Comparison of ENCODE assay signal across 8 cellular contexts in the genomic region with DNA sequence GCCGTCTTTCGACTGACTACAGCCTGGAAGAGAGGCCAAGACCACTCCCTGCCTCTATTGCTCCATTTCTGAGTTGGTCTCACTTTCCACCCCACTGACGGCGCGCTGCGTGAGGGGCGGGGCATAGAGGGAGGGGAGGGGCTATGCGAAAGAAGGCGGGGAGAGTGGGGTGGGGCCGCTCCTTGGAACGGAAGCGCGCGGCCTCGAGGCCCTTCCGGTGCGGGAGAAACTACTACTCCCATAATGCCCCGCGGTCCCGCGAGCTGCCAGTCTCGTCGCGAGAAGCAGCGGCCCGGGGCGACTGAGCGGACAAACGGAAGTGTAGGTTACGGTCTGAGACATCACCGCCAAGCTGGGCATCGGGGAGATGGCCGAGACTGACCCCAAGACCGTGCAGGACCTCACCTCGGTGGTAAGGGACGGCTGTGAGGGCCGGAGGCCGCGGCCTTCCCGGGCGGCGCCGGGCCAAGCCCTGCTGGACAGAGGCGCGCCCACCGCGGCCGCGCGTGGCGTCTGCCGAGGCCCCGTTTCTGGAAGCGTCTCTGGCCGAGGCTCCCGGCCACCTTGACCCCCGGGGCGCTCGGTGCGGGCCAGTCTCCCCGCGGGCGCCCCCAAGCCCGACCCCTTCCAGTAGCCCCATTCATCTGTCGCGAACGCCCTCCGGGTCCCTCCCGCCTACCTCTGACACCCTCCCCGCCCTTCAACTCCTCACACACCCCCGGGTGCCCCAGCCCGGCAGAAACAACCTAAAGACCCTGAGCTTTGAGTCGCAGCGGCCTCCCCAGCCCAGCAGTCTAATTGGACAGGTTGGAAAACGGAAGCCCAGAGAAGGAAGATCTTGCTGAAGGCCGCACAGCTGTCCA. TPM values are rescaled to one million over a fixed set of nuclear protein-coding genes. Genes with fewer than 3 reads are reported as not detected.
DNase-seq lines count a peak whose midpoint lies in the region; ATAC-seq and TF ChIP-seq lines count a peak whose summit lies in the region.

A gene (plus strand): TSS at position 269 of the 863 bp plus-strand sequence. CDS start 99 bp downstream, at position 368.

- H3K27me3 ChIP-seq in BLaER1 treated with 17β-estradiol and CSF1 and Interleukin-3, amounts not matched to agents 10 nM and 100 nM = no peaks in the 10 kb centered on the region

- peaks cover 9% of the 10 kb centered on the region for H3K27me3 Mint-ChIP-seq in activated CD4-positive, alpha-beta T cell treated with anti-CD3 and anti-CD28 coated beads, Interleukin-2, amount 10 ng/mL, durations not matched to agents 24 days and 14 days

- peak; percentile 93 for DNase-seq in GM19240 (ENCODE audit: insufficient read length, low spot score)
- DNase-seq in NCI-H69 (lab: John Stamatoyannopoulos, UW) = peak; percentile 92
- peak; percentile 98 for DNase-seq in activated CD4-positive, alpha-beta T cell treated with anti-CD3 and anti-CD28 coated beads, Interleukin-2, amount 10 ng/mL, durations not matched to agents 24 days and 14 days
- peak; percentile 96 for DNase-seq in coronary artery (ENCODE audit: low spot score)
- DNase-seq in left kidney (ENCODE audit: low read depth, low spot score) = peak; percentile 97
- peak; percentile 94 for DNase-seq in stimulated activated CD4-positive, alpha-beta T cell treated with anti-CD3 and anti-CD28 coated beads, Interleukin-1b, Interleukin-23, amount 100 ng/mL, for 48 hours

- peak within 1 kb of the TSS; percentile 84 to 94 (median 92) for H3K27ac ChIP-seq in BLaER1 treated with 17β-estradiol and CSF1 and Interleukin-3, amounts not matched to agents 10 nM and 100 nM
- peak within 1 kb of the TSS; percentile 84 to 88 for H3K27ac ChIP-seq in coronary artery

- peak within 1 kb of the TSS; percentile 80 to 100 (median 95) for H3K4me3 ChIP-seq in BLaER1 treated with 17β-estradiol and CSF1 and Interleukin-3, amounts not matched to agents 10 nM and 100 nM
- H3K4me3 ChIP-seq in coronary artery = peak within 1 kb of the TSS; percentile 94

- H3K36me3 Mint-ChIP-seq in activated CD4-positive, alpha-beta T cell treated with anti-CD3 and anti-CD28 coated beads, Interleukin-2, amount 10 ng/mL, durations not matched to agents 24 days and 14 days (ENCODE audit: low read depth) = peaks cover 25% of the 10 kb centered on the region

- H3K9me3 ChIP-seq in BLaER1 treated with 17β-estradiol and CSF1 and Interleukin-3, amounts not matched to agents 10 nM and 100 nM (replicated peaks in 1 of 11) = peaks cover 0 to 12% (median 0%) of the 10 kb centered on the region in 11 experiments; a peak in 3 of 22 replicates

- ATAC-seq in HG03457 (IDR thresholded peaks at IDR 0.05; ENCODE audit: unreplicated experiment) = peak; percentile 79

- H3K4me1 ChIP-seq in BLaER1 treated with 17β-estradiol and CSF1 and Interleukin-3, amounts not matched to agents 10 nM and 100 nM = peaks cover 39 to 79% (median 51%) of the 10 kb centered on the region in 10 experiments

- H3K9me3 Mint-ChIP-seq in activated CD4-positive, alpha-beta T cell treated with anti-CD3 and anti-CD28 coated beads, Interleukin-2, amount 10 ng/mL, durations not matched to agents 24 days and 14 days = peaks cover 4% of the 10 kb centered on the region

- H3K36me3 ChIP-seq in BLaER1 treated with 17β-estradiol and CSF1 and Interleukin-3, amounts not matched to agents 10 nM and 100 nM = peaks cover 36 to 39% (median 36%) of the 10 kb centered on the region in 11 experiments

- peaks cover 21 to 42% (median 31%) of the 10 kb centered on the region in 11 experiments; a peak in 17 of 22 replicates for H4K20me1 ChIP-seq in BLaER1 treated with 17β-estradiol and CSF1 and Interleukin-3, amounts not matched to agents 10 nM and 100 nM

- H3K27ac Mint-ChIP-seq in activated CD4-positive, alpha-beta T cell treated with anti-CD3 and anti-CD28 coated beads, Interleukin-2, amount 10 ng/mL, durations not matched to agents 24 days and 14 days = peak within 1 kb of the TSS; percentile 94

- peak within 1 kb of the TSS; percentile 90 for H3K4me3 Mint-ChIP-seq in activated CD4-positive, alpha-beta T cell treated with anti-CD3 and anti-CD28 coated beads, Interleukin-2, amount 10 ng/mL, durations not matched to agents 24 days and 14 days

- peak within 1 kb of the TSS; percentile 83 to 99 (median 95) for H3K4me2 ChIP-seq in BLaER1 treated with 17β-estradiol and CSF1 and Interleukin-3, amounts not matched to agents 10 nM and 100 nM

- intact Hi-C loops in activated CD4-positive, alpha-beta T cell treated with anti-CD3 and anti-CD28 coated beads, Interleukin-2, amount 10 ng/mL, durations not matched to agents 24 days and 14 days (cut with micrococcal nuclease) = loop anchor here (1.0 kb wide), 1 partner anchor 91 kb away; a partner anchor contains a TSS

- no peak for TF ChIP-seq CTCF in coronary artery (IDR thresholded peaks at IDR 0.05)

- H3K4me1 Mint-ChIP-seq in activated CD4-positive, alpha-beta T cell treated with anti-CD3 and anti-CD28 coated beads, Interleukin-2, amount 10 ng/mL, durations not matched to agents 24 days and 14 days = peaks cover 27% of the 10 kb centered on the region

- peak within 1 kb of the TSS; percentile 91 to 97 (median 95) for H3K9ac ChIP-seq in BLaER1 treated with 17β-estradiol and CSF1 and Interleukin-3, amounts not matched to agents 10 nM and 100 nM

RNA-seq across cellular contexts. Expression of the gene that starts here (rescaled TPM):
- total RNA-seq in activated CD4-positive, alpha-beta T cell treated with anti-CD3 and anti-CD28 coated beads, Interleukin-2, amount 10 ng/mL, durations not matched to agents 24 days and 14 days = 119 and 128 TPM in 2 replicates

Comparison
In these comparisons a context has a peak if more than half of its experiments do, and no peak if none do; other contexts are left out.
1. Peak in every context shown above with its lines: DNase-seq, ATAC-seq, H3K4me3 ChIP-seq and H3K27ac ChIP-seq.